ENCODE assay signal across 20 cellular contexts in the genomic region with DNA sequence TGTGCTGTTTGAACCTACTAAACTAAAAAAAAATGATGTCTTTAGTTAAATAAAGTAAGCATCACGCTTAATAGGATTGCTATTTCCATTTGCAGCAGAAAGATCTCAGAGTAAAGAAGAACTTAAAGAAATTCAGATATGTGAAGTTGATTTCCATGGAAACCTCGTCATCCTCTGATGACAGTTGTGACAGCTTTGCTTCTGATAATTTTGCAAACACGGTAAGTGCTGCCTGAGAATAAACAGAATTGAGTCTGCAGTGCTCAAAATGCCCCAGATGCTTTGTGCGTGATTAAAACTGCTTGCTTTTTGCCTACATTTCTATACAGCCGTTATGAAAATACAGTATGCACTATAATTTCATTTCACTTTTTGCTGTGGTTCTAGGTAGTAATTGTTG. TPM values are rescaled to one million over a fixed set of nuclear protein-coding genes. Genes with fewer than 3 reads are reported as not detected.
DNase-seq lines count a peak whose midpoint lies in the region; ATAC-seq and TF ChIP-seq lines count a peak whose summit lies in the region.
"Had no signal": no experiment of that assay in that cellular context is flagged by ENCODE, and none has a peak within 500 bp of the region (broad histone marks: within the 10 kb centered on the region; RNA-seq: fewer than 3 reads in every experiment).

No MANE protein-coding gene starts in this region.

- no peaks in the 10 kb centered on the region for H3K9me3 ChIP-seq in CD4-positive, alpha-beta T cell (ENCODE audit: control insufficient read depth, low read length)
- H3K9me3 ChIP-seq in DOHH2 (ENCODE audit: control insufficient read depth, insufficient read depth, low read length): no peaks in the 10 kb centered on the region
- no peaks in the 10 kb centered on the region for H3K9me3 ChIP-seq in tibial artery
- H3K9me3 ChIP-seq: stomach, upper lobe of right lung had no signal

- no peak for ATAC-seq in CD4-positive, alpha-beta T cell (ENCODE audit: poor library complexity)
- ATAC-seq in activated T-helper 17 cell treated with anti-CD3 and anti-CD28 coated beads, Interleukin-2, amount 50 U/mL, for 72 hours (replicated peaks): no peak
- ATAC-seq in GM21529 (IDR thresholded peaks at IDR 0.05; ENCODE audit: unreplicated experiment) (no peak), HG03097 (IDR thresholded peaks at IDR 0.05; ENCODE audit: low FRiP score, unreplicated experiment) (no peak)
- ATAC-seq: left colon; naive thymus-derived CD8-positive, alpha-beta T cell; upper lobe of right lung had no signal

- CTCF ChIA-PET in CD4-positive, alpha-beta T cell (lab: Charles Lee): interaction anchor here (1.2 kb wide), 1 partner anchor 44 kb away, joined by 3 read pairs; no protein-coding TSS in a partner anchor

- H3K79me2 ChIP-seq in DOHH2 (ENCODE audit: control insufficient read depth, low read length): peaks cover 94% of the 10 kb centered on the region

- peaks cover 30% of the 10 kb centered on the region for H4K20me1 ChIP-seq in DOHH2 (ENCODE audit: control insufficient read depth, insufficient read depth, low read depth, low read length)

- no peak overlapping the region for H3K27ac ChIP-seq in CD4-positive, alpha-beta T cell (ENCODE audit: low read depth, low read length)
- H3K27ac ChIP-seq in DOHH2 (ENCODE audit: low read depth, low read length) (peak overlapping the region; percentile 28), tibial artery (no peak overlapping the region)
- H3K27ac ChIP-seq: stomach, upper lobe of right lung had no signal

- H3K27me3 Mint-ChIP-seq in CD4-positive, alpha-beta T cell: peaks cover 31% of the 10 kb centered on the region
- peaks cover 26% of the 10 kb centered on the region for H3K27me3 Mint-ChIP-seq in activated T-helper 17 cell treated with anti-CD3 and anti-CD28 coated beads, Interleukin-2, amount 50 U/mL, for 72 hours

- H3K4me1 ChIP-seq in DOHH2 (ENCODE audit: control insufficient read depth, low read length) (peaks cover 51% of the 10 kb centered on the region), tibial artery (peaks cover 0 to 21% (median 17%) of the 10 kb centered on the region in 4 donors)

- H3K9me2 ChIP-seq in DOHH2 (replicated peaks; ENCODE audit: control insufficient read depth, low read length): no peaks in the 10 kb centered on the region

- POLR2A ChIA-PET in CD4-positive, alpha-beta T cell (lab: Charles Lee): no interaction called here

- DNase-seq in CD4-positive, alpha-beta T cell: no peak
- DNase-seq in NB4 (ENCODE audit: low read depth) (peak; percentile 31), tibial artery (no peak)
- DNase-seq: activated CD4-positive, alpha-beta T cell treated with anti-CD3 and anti-CD28 coated beads for 4 hours; Calu3; endodermal cell; glutamatergic neuron; left colon; naive thymus-derived CD8-positive, alpha-beta T cell; NCI-H1436 treated with DMSO at 0.1 percent for 48 hours; NCI-H2171 treated with DMSO at 0.1 percent for 48 hours; stimulated activated CD4-positive, alpha-beta T cell treated with anti-CD3 and anti-CD28 coated beads, Interleukin-2, amount 100 ng/mL, for 24 hours; stomach; T1000; upper lobe of right lung had no signal

- no peak overlapping the region for H3K4me3 Mint-ChIP-seq in CD4-positive, alpha-beta T cell
- peak overlapping the region; percentile 16 for H3K4me3 Mint-ChIP-seq in activated T-helper 17 cell treated with anti-CD3 and anti-CD28 coated beads, Interleukin-2, amount 50 U/mL, for 72 hours
- H3K4me3 Mint-ChIP-seq: activated naive CD4-positive, alpha-beta T cell treated with anti-CD3 and anti-CD28 coated beads, Interleukin-2, amount 50 U/mL, for 24 hours; endodermal cell; naive thymus-derived CD8-positive, alpha-beta T cell had no signal

- peaks cover 18% of the 10 kb centered on the region for H3K27me3 ChIP-seq in CD4-positive, alpha-beta T cell (ENCODE audit: control insufficient read depth, insufficient read depth, low read length)
- H3K27me3 ChIP-seq in DOHH2 (ENCODE audit: control insufficient read depth, low read length) (no peaks in the 10 kb centered on the region), tibial artery (peaks cover 0 to 33% of the 10 kb centered on the region in 2 donors)

- H3K4me1 Mint-ChIP-seq in CD4-positive, alpha-beta T cell (ENCODE audit: low read depth): peaks cover 19% of the 10 kb centered on the region
- H3K4me1 Mint-ChIP-seq in activated T-helper 17 cell treated with anti-CD3 and anti-CD28 coated beads, Interleukin-2, amount 50 U/mL, for 72 hours: peaks cover 22% of the 10 kb centered on the region

- no peaks in the 10 kb centered on the region for H3K36me3 Mint-ChIP-seq in CD4-positive, alpha-beta T cell (ENCODE audit: low read depth)
- peaks cover 41% of the 10 kb centered on the region for H3K36me3 Mint-ChIP-seq in activated T-helper 17 cell treated with anti-CD3 and anti-CD28 coated beads, Interleukin-2, amount 50 U/mL, for 72 hours (ENCODE audit: low read depth)
- H3K36me3 Mint-ChIP-seq: naive thymus-derived CD8-positive, alpha-beta T cell had no signal

- intact Hi-C loops in CD4-positive, alpha-beta T cell (cut with DNase I, micrococcal nuclease): no loop called here
- intact Hi-C loops in tibial artery (cut with DNase I; ENCODE audit: low total_unique reads): no loop called here

- TF ChIP-seq POLR2A in NB4 (IDR thresholded peaks at IDR 0.05; ENCODE audit: extremely low read depth, insufficient read length): no peak

- no peak for TF ChIP-seq CTCF in CD4-positive, alpha-beta T cell (IDR thresholded peaks at IDR 0.05)
- TF ChIP-seq CTCF in DOHH2 (IDR thresholded peaks at IDR 0.05; ENCODE audit: low read depth, low read length, poor library complexity, severe bottlenecking) (no peak), NB4 (IDR thresholded peaks at IDR 0.05; ENCODE audit: low read depth, low read length) (no peak), tibial artery (IDR thresholded peaks at IDR 0.05) (no peak)

- peaks cover 17% of the 10 kb centered on the region for H3F3A ChIP-seq in DOHH2 (ENCODE audit: control insufficient read depth, insufficient read depth)

- H3K4me2 ChIP-seq in DOHH2 (ENCODE audit: low read length): peak overlapping the region; percentile 86

- peak overlapping the region; percentile 24 for H3K27ac Mint-ChIP-seq in CD4-positive, alpha-beta T cell
- peak overlapping the region; percentile 58 for H3K27ac Mint-ChIP-seq in activated T-helper 17 cell treated with anti-CD3 and anti-CD28 coated beads, Interleukin-2, amount 50 U/mL, for 72 hours
- H3K27ac Mint-ChIP-seq: activated naive CD4-positive, alpha-beta T cell treated with anti-CD3 and anti-CD28 coated beads, Interleukin-2, amount 50 U/mL, for 24 hours; endodermal cell; naive thymus-derived CD8-positive, alpha-beta T cell had no signal

- no peaks in the 10 kb centered on the region for H3K9me3 Mint-ChIP-seq in CD4-positive, alpha-beta T cell
- H3K9me3 Mint-ChIP-seq in activated T-helper 17 cell treated with anti-CD3 and anti-CD28 coated beads, Interleukin-2, amount 50 U/mL, for 72 hours: no peaks in the 10 kb centered on the region
- H3K9me3 Mint-ChIP-seq: activated naive CD4-positive, alpha-beta T cell treated with anti-CD3 and anti-CD28 coated beads, Interleukin-2, amount 50 U/mL, for 24 hours; endodermal cell; naive thymus-derived CD8-positive, alpha-beta T cell had no signal

- H3K4me3 ChIP-seq in DOHH2 (ENCODE audit: low read length) (peak overlapping the region; percentile 93), NB4 (ENCODE audit: low read depth, low read length) (peak overlapping the region; percentile 47), tibial artery (no peak overlapping the region)
- H3K4me3 ChIP-seq: stomach, upper lobe of right lung had no signal

- H3K36me3 ChIP-seq in DOHH2 (ENCODE audit: control insufficient read depth, low read length) (peaks cover 86% of the 10 kb centered on the region), tibial artery (no peaks in the 10 kb centered on the region)
- H3K36me3 ChIP-seq: stomach, upper lobe of right lung had no signal

RNA-seq across cellular contexts. Expression of a gene that starts 3.9 kb away (rescaled TPM):
- 1 to 10 TPM; 1.6 to 1.8 TPM for total RNA-seq in CD4-positive, alpha-beta T cell
- 10 to 100 TPM; 15.4 to 53.7 TPM for total RNA-seq in activated T-helper 17 cell treated with anti-CD3 and anti-CD28 coated beads, Interleukin-2, amount 50 U/mL, for 72 hours

Comparison
In these comparisons a context has a peak if more than half of its experiments do, and no peak if none do; other contexts are left out.
1. H3K4me3 ChIP-seq: peak in DOHH2 (single experiment) and NB4 (single experiment); none in tibial artery (0 of 2).
2. RNA of a gene that starts 3.9 kb away (total RNA-seq): 15.4 to 53.7 TPM in activated T-helper 17 cell treated with anti-CD3 and anti-CD28 coated beads, Interleukin-2, amount 50 U/mL, for 72 hours; 1.6 to 1.8 TPM in CD4-positive, alpha-beta T cell; every median in the first group is over 4 times any median in the second.